Comparison of ENCODE assay signal across 17 cellular contexts in genomic region chr1:109579044-109579443, GRCh38. TPM values are rescaled to one million over a fixed set of nuclear protein-coding genes. Genes with fewer than 3 reads are reported as not detected.
A peak's percentile ranks its signal among the peaks of the same experiment; 100 is the strongest.
DNase-seq lines count a peak whose midpoint lies in the region; ATAC-seq and TF ChIP-seq lines count a peak whose summit lies in the region.
"Had no signal": no experiment of that assay in that cellular context is flagged by ENCODE, and none has a peak within 500 bp of the region (broad histone marks: within the 10 kb centered on the region; RNA-seq: fewer than 3 reads in every experiment).

No MANE protein-coding gene starts in this region.

- H3K27ac Mint-ChIP-seq in activated naive CD8-positive, alpha-beta T cell = peak overlapping the region; percentile 70
- H3K27ac Mint-ChIP-seq in activated naive CD8-positive, alpha-beta T cell treated with anti-CD3 and anti-CD28 coated beads for 36 hours = no peak overlapping the region
- peak overlapping the region in 4 of 6 donors; percentile 25 to 57 (median 44) for H3K27ac Mint-ChIP-seq in immature natural killer cell
- H3K27ac Mint-ChIP-seq: type B pancreatic cell had no signal

- TF ChIP-seq CTCF in astrocyte of the spinal cord (IDR thresholded peaks at IDR 0.05; ENCODE audit: low read depth, low read length) = no peak
- TF ChIP-seq CTCF in thoracic aorta (IDR thresholded peaks at IDR 0.05) = no peak

- peaks cover 25% of the 10 kb centered on the region for H3K36me3 ChIP-seq in thoracic aorta

- no peak overlapping the region for H3K4me3 Mint-ChIP-seq in activated naive CD8-positive, alpha-beta T cell
- H3K4me3 Mint-ChIP-seq in activated naive CD8-positive, alpha-beta T cell treated with anti-CD3 and anti-CD28 coated beads for 36 hours = no peak overlapping the region
- H3K4me3 Mint-ChIP-seq in immature natural killer cell = no peak overlapping the region
- H3K4me3 Mint-ChIP-seq: type B pancreatic cell had no signal

- no peaks in the 10 kb centered on the region for H3K9me3 Mint-ChIP-seq in activated naive CD8-positive, alpha-beta T cell (ENCODE audit: low read depth)
- H3K9me3 Mint-ChIP-seq in activated naive CD8-positive, alpha-beta T cell treated with anti-CD3 and anti-CD28 coated beads for 36 hours = no peaks in the 10 kb centered on the region
- no peaks in the 10 kb centered on the region for H3K9me3 Mint-ChIP-seq in immature natural killer cell
- H3K9me3 Mint-ChIP-seq: type B pancreatic cell had no signal

- ATAC-seq in thoracic aorta (ENCODE audit: insufficient number of reproducible peaks, low FRiP score, low read depth) = no peak

- no peak for DNase-seq in activated naive CD8-positive, alpha-beta T cell treated with anti-CD3 and anti-CD28 coated beads for 36 hours
- DNase-seq in astrocyte of the spinal cord (ENCODE audit: low read depth, low spot score) (peak; percentile 28), immature natural killer cell (no peak), thoracic aorta (ENCODE audit: low spot score) (peak; percentile 3), erythroblast (lab: John Stamatoyannopoulos, UW) (no peak), NCI-H1048 (lab: John Stamatoyannopoulos, UW) (no peak), ACHN (no peak)
- DNase-seq: activated naive CD4-positive, alpha-beta T cell; left ventricle myocardium inferior; NCI-H187 treated with DMSO at 0.1 percent for 48 hours; NCI-H510A treated with DMSO at 0.1 percent for 48 hours; OCI-M1; right cardiac atrium; SK-N-SH had no signal

- H3K36me3 Mint-ChIP-seq in activated naive CD8-positive, alpha-beta T cell = peaks cover 11% of the 10 kb centered on the region
- peaks cover 3% of the 10 kb centered on the region for H3K36me3 Mint-ChIP-seq in activated naive CD8-positive, alpha-beta T cell treated with anti-CD3 and anti-CD28 coated beads for 36 hours
- H3K36me3 Mint-ChIP-seq in immature natural killer cell = peaks cover 10 to 29% (median 13%) of the 10 kb centered on the region in 3 donors

- in situ Hi-C loops in astrocyte of the spinal cord (cut with HindIII; ENCODE audit: low sequenced_read_pairs) (no loop called here), ACHN (cut with HindIII; ENCODE audit: low pct_ligation_motif_present, low pct_unique_long_range_greater_than_20kb, low sequenced_read_pairs) (no loop called here)

- H3K27ac ChIP-seq in thoracic aorta = peak overlapping the region; percentile 69 to 71
- H3K27ac ChIP-seq: left ventricle myocardium inferior had no signal

- H3K4me3 ChIP-seq in astrocyte of the spinal cord (ENCODE audit: low read depth, low read length) (no peak overlapping the region), thoracic aorta (no peak overlapping the region)
- H3K4me3 ChIP-seq: left ventricle myocardium inferior had no signal

- H3K4me1 ChIP-seq in thoracic aorta (ENCODE audit: control insufficient read depth in 1 of 2, low read depth in 2 of 2) = peaks cover 12 to 23% of the 10 kb centered on the region in 2 donors

- H3K27me3 ChIP-seq in thoracic aorta (replicated peaks; ENCODE audit: insufficient read depth) = no peaks in the 10 kb centered on the region

- no peaks in the 10 kb centered on the region for H3K9me3 ChIP-seq in thoracic aorta
- H3K9me3 ChIP-seq: left ventricle myocardium inferior, SK-N-SH had no signal

- H3K27me3 Mint-ChIP-seq in activated naive CD8-positive, alpha-beta T cell = no peaks in the 10 kb centered on the region
- no peaks in the 10 kb centered on the region for H3K27me3 Mint-ChIP-seq in activated naive CD8-positive, alpha-beta T cell treated with anti-CD3 and anti-CD28 coated beads for 36 hours
- peaks cover 0 to 3% (median 2%) of the 10 kb centered on the region in 3 donors for H3K27me3 Mint-ChIP-seq in immature natural killer cell (ENCODE audit: low read depth in 3 of 3)
- H3K27me3 Mint-ChIP-seq: type B pancreatic cell had no signal

- H3K4me1 Mint-ChIP-seq in activated naive CD8-positive, alpha-beta T cell (ENCODE audit: low read depth) = peaks cover 2% of the 10 kb centered on the region
- peaks cover 4% of the 10 kb centered on the region for H3K4me1 Mint-ChIP-seq in activated naive CD8-positive, alpha-beta T cell treated with anti-CD3 and anti-CD28 coated beads for 36 hours
- peaks cover 3 to 8% of the 10 kb centered on the region in 2 donors for H3K4me1 Mint-ChIP-seq in immature natural killer cell

- no peak for TF ChIP-seq POLR2A in erythroblast (IDR thresholded peaks at IDR 0.05; ENCODE audit: low read length)

RNA-seq across cellular contexts. Expression of gene GNAI3, which starts 30.6 kb away (rescaled TPM):
- total RNA-seq in activated naive CD8-positive, alpha-beta T cell treated with anti-CD3 and anti-CD28 coated beads for 36 hours = 1 to 10 TPM; 8.4 TPM
- polyA plus RNA-seq in immature natural killer cell = 10 to 100 TPM in 2 of 3 donors, 1 to 10 TPM in 1; 8.8 to 16.8 (median 10.3) TPM
- 1 to 10 TPM; 5.4 to 9.3 TPM for total RNA-seq in thoracic aorta

RNA-seq across cellular contexts. Expression of gene GPR61, which starts 39.4 kb away (rescaled TPM):
- total RNA-seq in activated naive CD8-positive, alpha-beta T cell treated with anti-CD3 and anti-CD28 coated beads for 36 hours = under 1 TPM in 1 of 2 experiments, not detected in 1; 0.16 TPM
- not detected for polyA plus RNA-seq in immature natural killer cell
- not detected for total RNA-seq in thoracic aorta
- total RNA-seq: activated CD8-positive, alpha-beta memory T cell treated with anti-CD3 and anti-CD28 coated beads for 36 hours had no signal
- polyA plus RNA-seq: SK-N-SH had no signal

RNA-seq across cellular contexts. Expression of gene GNAT2, which starts 40.4 kb away (rescaled TPM):
- total RNA-seq in activated naive CD8-positive, alpha-beta T cell treated with anti-CD3 and anti-CD28 coated beads for 36 hours = under 1 TPM; 0.64 to 0.91 TPM
- polyA plus RNA-seq in immature natural killer cell = not detected
- total RNA-seq in thoracic aorta = not detected
- total RNA-seq: left ventricle myocardium inferior, right cardiac atrium had no signal
- polyA plus RNA-seq: right cardiac atrium had no signal

RNA-seq across cellular contexts. Expression of gene AMPD2, which starts 40.6 kb away (rescaled TPM):
- 10 to 100 TPM; 89.5 to 91.4 TPM for total RNA-seq in activated naive CD8-positive, alpha-beta T cell treated with anti-CD3 and anti-CD28 coated beads for 36 hours
- polyA plus RNA-seq in immature natural killer cell = 10 to 100 TPM; 14.7 to 40.3 (median 28.3) TPM
- total RNA-seq in thoracic aorta = 100 to 1,000 TPM; 169 to 202 TPM

Comparison
In these comparisons a context has a peak if more than half of its experiments do, and no peak if none do; other contexts are left out.
1. DNase-seq: peak in astrocyte of the spinal cord (single experiment) and thoracic aorta (single experiment); none in activated naive CD8-positive, alpha-beta T cell treated with anti-CD3 and anti-CD28 coated beads for 36 hours (single experiment), immature natural killer cell (0 of 3), erythroblast (0 of 2), NCI-H1048 (single experiment) and ACHN (single experiment).